In the genomic region with DNA sequence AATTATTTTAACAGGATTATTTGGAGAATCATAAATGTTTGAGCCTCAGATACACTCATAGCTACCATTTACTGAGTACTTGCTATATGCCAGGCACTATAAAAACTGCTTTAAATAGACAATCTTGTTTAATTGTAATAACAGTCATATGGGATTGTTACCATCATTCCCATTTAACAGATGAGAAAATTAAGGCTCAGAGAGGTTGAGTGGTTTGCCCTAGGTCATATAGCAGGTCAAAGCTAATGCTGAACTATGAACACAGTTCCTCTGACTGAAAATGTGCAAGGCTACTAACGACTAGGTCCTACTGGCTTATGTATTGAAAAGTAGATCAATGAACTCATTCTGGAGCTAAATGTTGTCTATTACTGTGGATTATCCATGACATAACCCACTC, we compare ENCODE assay signal across 14 cellular contexts.
DNase-seq lines count a peak whose midpoint lies in the region; ATAC-seq and TF ChIP-seq lines count a peak whose summit lies in the region.
"Had no signal": no experiment of that assay in that cellular context is flagged by ENCODE, and none has a peak within 500 bp of the region (broad histone marks: within the 10 kb centered on the region; RNA-seq: fewer than 3 reads in every experiment).

No MANE protein-coding gene starts in this region.

- TF ChIP-seq POLR2A in heart left ventricle (IDR thresholded peaks at IDR 0.05) (no peak), tibial nerve (IDR thresholded peaks at IDR 0.05) (no peak)

- H3K27ac ChIP-seq in heart left ventricle (peak overlapping the region in 11 of 12 donors; percentile 58 to 92 (median 75)), muscle layer of colon (ENCODE audit: low read depth, low read length) (peak overlapping the region; percentile 93), tibial nerve (peak overlapping the region; percentile 15 to 87 (median 76))

- H3K4me3 Mint-ChIP-seq in stimulated activated effector memory CD8-positive, alpha-beta T cell treated with anti-CD3 and anti-CD28 coated beads, Interleukin-12 subunit alpha, Interleukin-12 subunit beta, amount 100 ng/mL, for 72 hours: no peak overlapping the region
- H3K4me3 Mint-ChIP-seq: activated CD4-positive, alpha-beta memory T cell treated with anti-CD3 and anti-CD28 coated beads, Interleukin-2, amount 10 ng/mL, durations not matched to agents 7 days and 5 days; activated T-helper 1 cell treated with anti-CD3 and anti-CD28 coated beads, Interleukin-12 subunit alpha, Interleukin-12 subunit beta, Interleukin-2, Interleukin-4 antibody, amounts not matched to agents 30 ng/mL and 10 ng/mL and 1 ng/mL, durations not matched to agents 14 hours and 24 hours and 36 hours had no signal

- H3K9me3 ChIP-seq in heart left ventricle: no peaks in the 10 kb centered on the region
- no peaks in the 10 kb centered on the region for H3K9me3 ChIP-seq in muscle layer of colon (ENCODE audit: low read length)
- no peaks in the 10 kb centered on the region for H3K9me3 ChIP-seq in tibial nerve
- H3K9me3 ChIP-seq: thoracic aorta had no signal

- H3K9me3 Mint-ChIP-seq in stimulated activated effector memory CD8-positive, alpha-beta T cell treated with anti-CD3 and anti-CD28 coated beads, Interleukin-12 subunit alpha, Interleukin-12 subunit beta, amount 100 ng/mL, for 72 hours: no peaks in the 10 kb centered on the region
- H3K9me3 Mint-ChIP-seq: activated CD4-positive, alpha-beta memory T cell treated with anti-CD3 and anti-CD28 coated beads, Interleukin-2, amount 10 ng/mL, durations not matched to agents 7 days and 5 days; activated T-helper 1 cell treated with anti-CD3 and anti-CD28 coated beads, Interleukin-12 subunit alpha, Interleukin-12 subunit beta, Interleukin-2, Interleukin-4 antibody, amounts not matched to agents 30 ng/mL and 10 ng/mL and 1 ng/mL, durations not matched to agents 14 hours and 24 hours and 36 hours had no signal

- 37 to 58% (median 44%) methylated on average over 1 of the region's 1 CpG for WGBS in heart left ventricle, 4 donors
- WGBS in tibial nerve, 2 donors: 17 to 19% methylated on average over 1 of the region's 1 CpG

- TF ChIP-seq EP300 in tibial nerve (IDR thresholded peaks at IDR 0.05): no peak

- TF ChIP-seq CTCF in heart left ventricle (IDR thresholded peaks at IDR 0.05): no peak
- TF ChIP-seq CTCF in WI38 (IDR thresholded peaks at IDR 0.05; ENCODE audit: low read depth, low read length): no peak
- no peak for TF ChIP-seq CTCF in tibial nerve (IDR thresholded peaks at IDR 0.05)

- DNase-seq in heart left ventricle: no peak
- no peak for DNase-seq in left cardiac atrium
- DNase-seq in tibial nerve (ENCODE audit: low spot score in 2 of 2): no peak
- no peak for DNase-seq in NCI-H146 (lab: John Stamatoyannopoulos, UW)
- no peak for DNase-seq in NCI-H1436 (lab: John Stamatoyannopoulos, UW)
- no peak for DNase-seq in stimulated activated effector memory CD8-positive, alpha-beta T cell treated with anti-CD3 and anti-CD28 coated beads, Interleukin-12 subunit alpha, Interleukin-12 subunit beta, amount 100 ng/mL, for 72 hours (ENCODE audit: low spot score in 2 of 2)
- DNase-seq: activated CD4-positive, alpha-beta memory T cell treated with anti-CD3 and anti-CD28 coated beads, Interleukin-2, amount 10 ng/mL, durations not matched to agents 7 days and 5 days; kidney glomerular epithelial cell; NK-92 treated with Interleukin-12 subunit alpha and Interleukin-12 subunit beta, amount 100 ng/mL, for 24 hours; stimulated activated CD4-positive, alpha-beta T cell treated with anti-CD3 and anti-CD28 coated beads, Interleukin-1b, Interleukin-23, amount 100 ng/mL, for 48 hours had no signal

- peaks cover 5% of the 10 kb centered on the region for H3K4me1 Mint-ChIP-seq in stimulated activated effector memory CD8-positive, alpha-beta T cell treated with anti-CD3 and anti-CD28 coated beads, Interleukin-12 subunit alpha, Interleukin-12 subunit beta, amount 100 ng/mL, for 72 hours
- H3K4me1 Mint-ChIP-seq: activated CD4-positive, alpha-beta memory T cell treated with anti-CD3 and anti-CD28 coated beads, Interleukin-2, amount 10 ng/mL, durations not matched to agents 7 days and 5 days had no signal

- H3K36me3 ChIP-seq in heart left ventricle: no peaks in the 10 kb centered on the region
- H3K36me3 ChIP-seq in muscle layer of colon (ENCODE audit: insufficient read depth, low read length): no peaks in the 10 kb centered on the region
- H3K36me3 ChIP-seq in tibial nerve: no peaks in the 10 kb centered on the region
- H3K36me3 ChIP-seq: thoracic aorta had no signal

- H3K4me1 ChIP-seq in heart left ventricle (peaks cover 0 to 70% (median 29%) of the 10 kb centered on the region in 12 donors), muscle layer of colon (ENCODE audit: insufficient read depth, low read length) (peaks cover 90% of the 10 kb centered on the region), tibial nerve (peaks cover 6 to 59% (median 21%) of the 10 kb centered on the region in 4 donors)

- no peak overlapping the region for H3K27ac Mint-ChIP-seq in stimulated activated effector memory CD8-positive, alpha-beta T cell treated with anti-CD3 and anti-CD28 coated beads, Interleukin-12 subunit alpha, Interleukin-12 subunit beta, amount 100 ng/mL, for 72 hours
- H3K27ac Mint-ChIP-seq: activated CD4-positive, alpha-beta memory T cell treated with anti-CD3 and anti-CD28 coated beads, Interleukin-2, amount 10 ng/mL, durations not matched to agents 7 days and 5 days; activated T-helper 1 cell treated with anti-CD3 and anti-CD28 coated beads, Interleukin-12 subunit alpha, Interleukin-12 subunit beta, Interleukin-2, Interleukin-4 antibody, amounts not matched to agents 30 ng/mL and 10 ng/mL and 1 ng/mL, durations not matched to agents 14 hours and 24 hours and 36 hours had no signal

- intact Hi-C loops in heart left ventricle (cut with DNase I) (loop anchor here in 5 of 10 donors (1.0 to 10.0 kb wide), 4 partner anchors 7 to 63 kb away; partner anchors contain the start of gene DDR2 (in 4 of the 5)), left cardiac atrium (cut with DNase I) (no loop called here)

- H3K36me3 Mint-ChIP-seq in stimulated activated effector memory CD8-positive, alpha-beta T cell treated with anti-CD3 and anti-CD28 coated beads, Interleukin-12 subunit alpha, Interleukin-12 subunit beta, amount 100 ng/mL, for 72 hours: no peaks in the 10 kb centered on the region

- no peaks in the 10 kb centered on the region for H3K27me3 ChIP-seq in heart left ventricle
- no peaks in the 10 kb centered on the region for H3K27me3 ChIP-seq in muscle layer of colon (ENCODE audit: control insufficient read depth in 1 of 2, insufficient read depth in 2 of 2, low read length in 2 of 2)
- H3K27me3 ChIP-seq in tibial nerve: no peaks in the 10 kb centered on the region

- ATAC-seq in heart left ventricle (no peak), left cardiac atrium (no peak)
- no peak for ATAC-seq in stimulated activated effector memory CD8-positive, alpha-beta T cell treated with anti-CD3 and anti-CD28 coated beads, Interleukin-12 subunit alpha, Interleukin-12 subunit beta, amount 100 ng/mL, for 72 hours

- H3K4me3 ChIP-seq in heart left ventricle: peak overlapping the region in 3 of 12 donors; percentile 1 to 7 (median 2)
- H3K4me3 ChIP-seq in WI38 (ENCODE audit: low read depth, low read length): 0 out of 2 replicates have a peak overlapping the region, but pooled peaks have one; percentile 10
- no peak overlapping the region for H3K4me3 ChIP-seq in muscle layer of colon (ENCODE audit: low read depth in 1 of 2, low read length in 2 of 2)
- H3K4me3 ChIP-seq in tibial nerve: no peak overlapping the region

- no peak overlapping the region for H3K9ac ChIP-seq in muscle layer of colon (ENCODE audit: low read length)
